In the genomic region with DNA sequence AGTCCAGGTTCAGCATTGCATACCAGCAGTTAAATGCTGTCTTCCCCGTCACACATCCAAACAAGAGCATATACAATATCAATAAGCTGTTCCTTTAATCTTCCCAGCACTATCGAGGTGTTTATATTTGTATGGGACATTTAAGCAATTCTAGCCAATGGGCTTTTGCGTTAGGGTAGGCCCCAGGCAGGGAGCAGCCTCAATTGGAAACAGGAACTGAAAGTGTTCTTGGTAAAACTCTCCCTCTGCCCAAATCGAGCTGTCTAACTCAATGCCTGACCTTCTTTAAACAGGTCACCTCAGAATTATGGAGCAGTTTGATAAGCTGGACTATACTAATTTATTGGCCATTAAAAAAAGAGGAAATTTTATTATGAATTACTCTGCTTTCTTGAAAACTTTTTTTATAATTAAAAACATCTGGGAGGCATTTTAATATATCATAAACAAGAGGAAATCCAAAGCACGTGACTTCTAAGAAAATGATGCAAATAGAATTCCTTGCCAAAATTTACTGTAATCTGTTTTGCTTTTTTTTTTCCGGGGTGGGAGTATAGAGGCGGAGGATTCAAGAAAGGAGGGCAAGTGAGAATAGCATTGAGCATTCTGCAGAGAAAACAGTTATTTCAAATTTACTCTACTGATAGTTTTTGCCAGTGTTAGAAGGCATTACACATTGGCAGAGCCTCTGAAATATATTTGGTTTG, we compare ENCODE assay signal across 8 cellular contexts.
A peak's percentile ranks its signal among the peaks of the same experiment; 100 is the strongest.
DNase-seq lines count a peak whose midpoint lies in the region; ATAC-seq and TF ChIP-seq lines count a peak whose summit lies in the region.

No MANE protein-coding gene starts in this region.

- H3K4me1 ChIP-seq in KMS-11 (ENCODE audit: low read depth, poor library complexity, severe bottlenecking) (no peaks in the 10 kb centered on the region), muscle layer of duodenum (ENCODE audit: control insufficient read depth in 1 of 2, insufficient read depth in 2 of 2, low read length in 2 of 2) (no peaks in the 10 kb centered on the region)

- H3K4me2 ChIP-seq in KMS-11, result no peak overlapping the region

- H3K27ac ChIP-seq in KMS-11, result no peak overlapping the region
- H3K27ac ChIP-seq in brain microvascular endothelial cell, result no peak overlapping the region
- H3K27ac ChIP-seq in muscle layer of duodenum (ENCODE audit: low read length), result no peak overlapping the region

- H3K4me3 ChIP-seq in KMS-11 (IDR thresholded peaks at IDR 0.05; ENCODE audit: insufficient read depth, low read depth, low read length) (no peak overlapping the region), brain microvascular endothelial cell (ENCODE audit: low read depth, low read length) (no peak overlapping the region), muscle layer of duodenum (ENCODE audit: low read depth in 1 of 2, low read length in 2 of 2) (peak overlapping the region; percentile 24 to 31)

- peak; percentile 22 for DNase-seq in GM10266 (ENCODE audit: extremely low spot score)
- DNase-seq in brain microvascular endothelial cell, result peak; percentile 52
- DNase-seq in NCI-H1048 (lab: John Stamatoyannopoulos, UW), result no peak
- no peak for DNase-seq in DMS114 treated with DMSO at 0.1 percent for 48 hours (lab: John Stamatoyannopoulos, UW; ENCODE audit: unreplicated experiment)
- DNase-seq in activated CD4-positive, alpha-beta T cell treated with anti-CD3 and anti-CD28 coated beads for 1 hour, result no peak

- H3K9me3 ChIP-seq in muscle layer of duodenum (ENCODE audit: control insufficient read depth in 1 of 2, low read length in 2 of 2), result no peaks in the 10 kb centered on the region

- H3K36me3 ChIP-seq in KMS-11 (ENCODE audit: insufficient read depth) (no peaks in the 10 kb centered on the region), brain microvascular endothelial cell (replicated peaks) (no peaks in the 10 kb centered on the region), muscle layer of duodenum (ENCODE audit: control insufficient read depth in 1 of 2, insufficient read depth in 2 of 2, low read length in 2 of 2) (no peaks in the 10 kb centered on the region)

- TF ChIP-seq CTCF in GM10266 (IDR thresholded peaks at IDR 0.05; ENCODE audit: control insufficient read depth, insufficient read depth, low read depth, missing control alignments) (no peak), KMS-11 (conservative IDR thresholded peaks at IDR 0.05; ENCODE audit: low read depth, low read length) (no peak), brain microvascular endothelial cell (IDR thresholded peaks at IDR 0.05; ENCODE audit: low read depth, low read length, missing control alignments) (no peak)

- no peaks in the 10 kb centered on the region for H3K27me3 ChIP-seq in KMS-11 (ENCODE audit: insufficient read depth, low read depth)
- no peaks in the 10 kb centered on the region for H3K27me3 ChIP-seq in brain microvascular endothelial cell (replicated peaks)
- no peaks in the 10 kb centered on the region for H3K27me3 ChIP-seq in muscle layer of duodenum (ENCODE audit: low read depth, low read length)

- no peak overlapping the region for H3K9ac ChIP-seq in KMS-11

- peak; percentile 96 for ATAC-seq in GM21786 (IDR thresholded peaks at IDR 0.05; ENCODE audit: unreplicated experiment)

- no peaks in the 10 kb centered on the region for H4K20me1 ChIP-seq in KMS-11 (ENCODE audit: insufficient read depth)

- no peaks in the 10 kb centered on the region for H3K79me2 ChIP-seq in KMS-11 (ENCODE audit: insufficient read depth, low read depth)

- H2AFZ ChIP-seq in KMS-11 (ENCODE audit: low read depth), result 0 out of 2 replicates have a peak overlapping the region, but pooled peaks have one; percentile 44

- in situ Hi-C loops in brain microvascular endothelial cell (cut with HindIII; ENCODE audit: low pct_ligation_motif_present, low sequenced_read_pairs), result no loop called here

Comparison
In these comparisons a context has a peak if more than half of its experiments do, and no peak if none do; other contexts are left out.
1. DNase-seq: peak in GM10266 (single experiment) and brain microvascular endothelial cell (single experiment); none in NCI-H1048 (single experiment), DMS114 treated with DMSO at 0.1 percent for 48 hours (single experiment) and activated CD4-positive, alpha-beta T cell treated with anti-CD3 and anti-CD28 coated beads for 1 hour (single experiment).
2. H3K4me3 ChIP-seq: peak in muscle layer of duodenum (2 of 2); none in KMS-11 (single experiment) and brain microvascular endothelial cell (single experiment).